ENCODE assay signal across 23 cellular contexts in genomic region chr18:76504749-76505148, GRCh38.
"Had no signal": no experiment of that assay in that cellular context is flagged by ENCODE, and none has a peak within 500 bp of the region (broad histone marks: within the 10 kb centered on the region; RNA-seq: fewer than 3 reads in every experiment).

No MANE protein-coding gene starts in this region.

- H3K36me3 ChIP-seq: cardiac muscle cell, esophagus squamous epithelium, gastrocnemius medialis, left ventricle myocardium inferior, ovary, right atrium auricular region, thoracic aorta had no signal

- H3K36me3 Mint-ChIP-seq: activated naive CD4-positive, alpha-beta T cell treated with anti-CD3 and anti-CD28 coated beads, Interleukin-2, amount 10 ng/mL, durations not matched to agents 7 days and 5 days; naive thymus-derived CD4-positive, alpha-beta T cell; type B pancreatic cell had no signal

- H3K9me3 Mint-ChIP-seq: activated CD4-positive, alpha-beta memory T cell treated with anti-CD3 and anti-CD28 coated beads, Interleukin-2, amount 10 ng/mL, durations not matched to agents 7 days and 5 days; activated CD4-positive, alpha-beta T cell treated with anti-CD3 and anti-CD28 coated beads, Interleukin-2, amount 10 ng/mL, durations not matched to agents 24 days and 14 days; activated naive CD4-positive, alpha-beta T cell treated with anti-CD3 and anti-CD28 coated beads, Interleukin-2, amount 10 ng/mL, durations not matched to agents 7 days and 5 days; activated T-cell treated with anti-CD3 and anti-CD28 coated beads, Interleukin-2, amount 50 U/mL, for 72 hours; endodermal cell; naive thymus-derived CD4-positive, alpha-beta T cell; neural crest cell; type B pancreatic cell had no signal

- H3K4me3 Mint-ChIP-seq: activated CD4-positive, alpha-beta memory T cell treated with anti-CD3 and anti-CD28 coated beads, Interleukin-2, amount 10 ng/mL, durations not matched to agents 7 days and 5 days; activated CD4-positive, alpha-beta T cell treated with anti-CD3 and anti-CD28 coated beads, Interleukin-2, amount 10 ng/mL, durations not matched to agents 24 days and 14 days; activated naive CD4-positive, alpha-beta T cell treated with anti-CD3 and anti-CD28 coated beads, Interleukin-2, amount 10 ng/mL, durations not matched to agents 7 days and 5 days; activated T-cell treated with anti-CD3 and anti-CD28 coated beads, Interleukin-2, amount 50 U/mL, for 72 hours; endodermal cell; naive thymus-derived CD4-positive, alpha-beta T cell; type B pancreatic cell had no signal

- DNase-seq: activated CD4-positive, alpha-beta memory T cell treated with anti-CD3 and anti-CD28 coated beads, Interleukin-2, amount 10 ng/mL, durations not matched to agents 7 days and 5 days; activated CD4-positive, alpha-beta T cell treated with anti-CD3 and anti-CD28 coated beads, Interleukin-2, amount 10 ng/mL, durations not matched to agents 24 days and 14 days; activated effector memory CD4-positive, alpha-beta T cell treated with Interleukin-2 at 50 U/mL for 16 hours; activated naive CD4-positive, alpha-beta T cell treated with anti-CD3 and anti-CD28 coated beads, Interleukin-2, amount 10 ng/mL, durations not matched to agents 7 days and 5 days; activated T-cell treated with anti-CD3 and anti-CD28 coated beads, Interleukin-2, amount 50 U/mL, for 72 hours; cortex of kidney; endodermal cell; esophagus squamous epithelium; gastrocnemius medialis; head of caudate nucleus; hypothalamus; left ventricle myocardium inferior; naive thymus-derived CD4-positive, alpha-beta T cell; psoas muscle; stimulated activated CD4-positive, alpha-beta T cell treated with anti-CD3 and anti-CD28 coated beads, Interleukin-4, amount 100 ng/mL, for 24 hours; stimulated activated naive CD4-positive, alpha-beta T cell treated with Interleukin-2 at 50 U/mL for 16 hours had no signal

- ATAC-seq: activated CD4-positive, CD25-positive, alpha-beta regulatory T cell treated with anti-CD3 and anti-CD28 coated beads, Interleukin-2, amount 50 U/mL, for 24 hours; activated T-cell treated with anti-CD3 and anti-CD28 coated beads, Interleukin-2, amount 50 U/mL, for 72 hours; gastrocnemius medialis; naive thymus-derived CD4-positive, alpha-beta T cell; psoas muscle had no signal

- H3K4me3 ChIP-seq: cardiac muscle cell, esophagus squamous epithelium, gastrocnemius medialis, left ventricle myocardium inferior, ovary, psoas muscle, right atrium auricular region, thoracic aorta had no signal

- H3K4me1 ChIP-seq: esophagus squamous epithelium, gastrocnemius medialis, left ventricle myocardium inferior, psoas muscle, right atrium auricular region had no signal

- H3K4me1 Mint-ChIP-seq: activated CD4-positive, alpha-beta memory T cell treated with anti-CD3 and anti-CD28 coated beads, Interleukin-2, amount 10 ng/mL, durations not matched to agents 7 days and 5 days; activated CD4-positive, alpha-beta T cell treated with anti-CD3 and anti-CD28 coated beads, Interleukin-2, amount 10 ng/mL, durations not matched to agents 24 days and 14 days; activated naive CD4-positive, alpha-beta T cell treated with anti-CD3 and anti-CD28 coated beads, Interleukin-2, amount 10 ng/mL, durations not matched to agents 7 days and 5 days had no signal

- H3K9me3 ChIP-seq: esophagus squamous epithelium, gastrocnemius medialis, left ventricle myocardium inferior, ovary, psoas muscle, right atrium auricular region, thoracic aorta had no signal

- H3K27ac Mint-ChIP-seq: activated CD4-positive, alpha-beta memory T cell treated with anti-CD3 and anti-CD28 coated beads, Interleukin-2, amount 10 ng/mL, durations not matched to agents 7 days and 5 days; activated CD4-positive, alpha-beta T cell treated with anti-CD3 and anti-CD28 coated beads, Interleukin-2, amount 10 ng/mL, durations not matched to agents 24 days and 14 days; activated naive CD4-positive, alpha-beta T cell treated with anti-CD3 and anti-CD28 coated beads, Interleukin-2, amount 10 ng/mL, durations not matched to agents 7 days and 5 days; activated T-cell treated with anti-CD3 and anti-CD28 coated beads, Interleukin-2, amount 50 U/mL, for 72 hours; endodermal cell; naive thymus-derived CD4-positive, alpha-beta T cell; type B pancreatic cell had no signal

- H3K27ac ChIP-seq: cardiac muscle cell, esophagus squamous epithelium, gastrocnemius medialis, left ventricle myocardium inferior, psoas muscle, right atrium auricular region, thoracic aorta had no signal

- H3K27me3 Mint-ChIP-seq: type B pancreatic cell had no signal

- H3K27me3 ChIP-seq: cardiac muscle cell, esophagus squamous epithelium, gastrocnemius medialis, ovary, right atrium auricular region had no signal
